ENCODE assay signal across 8 cellular contexts in the genomic region with DNA sequence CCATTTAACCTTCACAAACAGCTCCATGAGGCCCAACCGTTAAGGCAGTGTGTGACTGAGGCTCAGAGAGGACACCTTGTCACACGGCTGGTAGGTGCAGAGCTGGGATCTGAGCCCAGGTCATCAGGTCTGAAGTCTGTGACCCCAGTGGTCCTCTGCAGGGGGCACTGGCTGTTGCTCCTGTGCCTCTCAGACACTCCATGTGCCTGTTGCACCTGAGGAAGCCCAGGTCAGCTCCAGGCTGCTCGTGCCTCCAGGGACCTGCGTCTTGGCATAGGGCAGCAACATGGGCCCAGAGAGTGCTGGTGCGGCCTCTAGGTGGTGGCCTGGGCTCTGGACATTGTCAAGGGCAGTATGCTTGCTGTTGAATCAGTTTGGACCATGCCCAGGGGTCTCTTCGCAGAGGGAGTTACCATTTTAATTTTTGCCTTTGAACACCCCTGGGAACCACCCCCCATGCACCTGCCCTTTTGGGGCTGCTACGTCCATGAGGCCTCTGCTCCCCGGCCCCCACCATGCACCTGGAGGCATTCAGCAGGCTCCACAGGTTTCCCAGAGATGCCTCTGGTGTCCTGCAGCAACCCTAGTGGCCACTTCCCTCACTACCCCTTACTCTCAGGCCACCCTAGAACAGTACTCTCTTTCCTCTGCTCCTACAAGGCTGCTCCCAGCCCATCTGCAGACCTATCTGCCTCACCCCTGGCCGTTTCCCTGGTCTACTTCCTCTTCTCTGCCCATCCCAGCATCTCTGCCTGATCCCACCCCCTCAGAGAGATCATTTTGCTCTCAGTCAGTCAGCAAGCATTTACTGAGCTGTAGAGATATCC. TPM values are rescaled to one million over a fixed set of nuclear protein-coding genes. Genes with fewer than 3 reads are reported as not detected.
DNase-seq lines count a peak whose midpoint lies in the region; ATAC-seq and TF ChIP-seq lines count a peak whose summit lies in the region.

No MANE protein-coding gene starts in this region.

- H3K9me3 ChIP-seq in Loucy (ENCODE audit: insufficient read depth, low read depth, low read length) = no peaks in the 10 kb centered on the region
- no peaks in the 10 kb centered on the region for H3K9me3 ChIP-seq in vagina

- H3K27ac Mint-ChIP-seq in activated naive CD8-positive, alpha-beta T cell treated with anti-CD3 and anti-CD28 coated beads, Interleukin-2, amount 10 ng/mL, durations not matched to agents 7 days and 5 days = peak overlapping the region; percentile 85
- peak overlapping the region in 9 of 10 donors; percentile 56 to 89 (median 77) for H3K27ac Mint-ChIP-seq in naive thymus-derived CD8-positive, alpha-beta T cell

- peaks cover 17% of the 10 kb centered on the region for H3F3A ChIP-seq in Loucy (ENCODE audit: low read depth)

- no peak overlapping the region for H2AFZ ChIP-seq in Loucy (ENCODE audit: low read length)

- no peaks in the 10 kb centered on the region for H3K9me2 ChIP-seq in Loucy (replicated peaks; ENCODE audit: low read depth, low read length)

- H3K79me2 ChIP-seq in Loucy (ENCODE audit: insufficient read depth, low read length) = peaks cover 20% of the 10 kb centered on the region

- H3K27ac ChIP-seq in vagina = no peak overlapping the region

- H3K36me3 ChIP-seq in Loucy (ENCODE audit: insufficient read depth, low read length) (no peaks in the 10 kb centered on the region), vagina (no peaks in the 10 kb centered on the region)

- H3K4me1 Mint-ChIP-seq in activated naive CD8-positive, alpha-beta T cell treated with anti-CD3 and anti-CD28 coated beads, Interleukin-2, amount 10 ng/mL, durations not matched to agents 7 days and 5 days = peaks cover 49% of the 10 kb centered on the region
- H3K4me1 Mint-ChIP-seq in naive thymus-derived CD8-positive, alpha-beta T cell = peaks cover 20 to 55% (median 54%) of the 10 kb centered on the region in 4 donors

- peak overlapping the region; percentile 92 for H3K9ac ChIP-seq in Loucy (ENCODE audit: low read depth, low read length, poor library complexity, severe bottlenecking)

- POLR2A ChIA-PET in activated naive CD8-positive, alpha-beta T cell treated with anti-CD3 and anti-CD28 coated beads, Interleukin-2, amount 10 ng/mL, durations not matched to agents 7 days and 5 days (lab: Charles Lee) = interaction anchor here (1.0 to 1.8 kb wide), 5 partner anchors 12 to 246 kb away, joined by 3 to 6 read pairs (median 5); a partner anchor contains a TSS
- POLR2A ChIA-PET in naive thymus-derived CD8-positive, alpha-beta T cell (lab: Charles Lee) = interaction anchor here (1.0 to 2.0 kb wide), 2 partner anchors 12 to 16 kb away, joined by 3 to 11 read pairs; no protein-coding TSS in a partner anchor

- peaks cover 78% of the 10 kb centered on the region for H3K4me1 ChIP-seq in Loucy (ENCODE audit: insufficient read depth, low read length, poor library complexity, severe bottlenecking)
- peaks cover 47% of the 10 kb centered on the region for H3K4me1 ChIP-seq in vagina

- no peaks in the 10 kb centered on the region for H3K27me3 Mint-ChIP-seq in activated naive CD8-positive, alpha-beta T cell treated with anti-CD3 and anti-CD28 coated beads, Interleukin-2, amount 10 ng/mL, durations not matched to agents 7 days and 5 days
- no peaks in the 10 kb centered on the region for H3K27me3 Mint-ChIP-seq in naive thymus-derived CD8-positive, alpha-beta T cell

- peak; percentile 58 for TF ChIP-seq CTCF in Loucy (conservative IDR thresholded peaks at IDR 0.05; ENCODE audit: low read length)
- no peak for TF ChIP-seq CTCF in vagina (IDR thresholded peaks at IDR 0.05)

- no peaks in the 10 kb centered on the region for H3K9me3 Mint-ChIP-seq in activated naive CD8-positive, alpha-beta T cell treated with anti-CD3 and anti-CD28 coated beads, Interleukin-2, amount 10 ng/mL, durations not matched to agents 7 days and 5 days
- H3K9me3 Mint-ChIP-seq in naive thymus-derived CD8-positive, alpha-beta T cell = no peaks in the 10 kb centered on the region

- H3K27me3 ChIP-seq in Loucy (ENCODE audit: insufficient read depth, low read length, poor library complexity, severe bottlenecking) (no peaks in the 10 kb centered on the region), vagina (no peaks in the 10 kb centered on the region)

- H4K20me1 ChIP-seq in Loucy (ENCODE audit: insufficient read depth, low read length, poor library complexity, severe bottlenecking) = no peaks in the 10 kb centered on the region

- H3K4me3 ChIP-seq in Loucy (ENCODE audit: low read length, poor library complexity, severe bottlenecking) (peak overlapping the region; percentile 68), vagina (no peak overlapping the region)

- peak overlapping the region; percentile 1 for H3K4me3 Mint-ChIP-seq in activated naive CD8-positive, alpha-beta T cell treated with anti-CD3 and anti-CD28 coated beads, Interleukin-2, amount 10 ng/mL, durations not matched to agents 7 days and 5 days
- peak overlapping the region in 5 of 10 donors; percentile 36 to 49 (median 37) for H3K4me3 Mint-ChIP-seq in naive thymus-derived CD8-positive, alpha-beta T cell

- H3K36me3 Mint-ChIP-seq in activated naive CD8-positive, alpha-beta T cell treated with anti-CD3 and anti-CD28 coated beads, Interleukin-2, amount 10 ng/mL, durations not matched to agents 7 days and 5 days = no peaks in the 10 kb centered on the region
- H3K36me3 Mint-ChIP-seq in naive thymus-derived CD8-positive, alpha-beta T cell = no peaks in the 10 kb centered on the region

- H3K4me2 ChIP-seq in Loucy (ENCODE audit: low read depth, low read length, poor library complexity, severe bottlenecking) = peak overlapping the region; percentile 90

- DNase-seq in GDM1 (lab: John Stamatoyannopoulos, UW) (peak; percentile 72), vagina (ENCODE audit: extremely low spot score in 2 of 2) (no peak)
- peak; percentile 34 for DNase-seq in activated naive CD8-positive, alpha-beta T cell treated with anti-CD3 and anti-CD28 coated beads, Interleukin-2, amount 10 ng/mL, durations not matched to agents 7 days and 5 days
- no peak for DNase-seq in naive thymus-derived CD8-positive, alpha-beta T cell
- DNase-seq in stimulated activated CD4-positive, alpha-beta T cell treated with anti-CD3 and anti-CD28 coated beads, Interleukin-4, amount 100 ng/mL, for 24 hours = no peak

- no peak for TF ChIP-seq POLR2A in vagina (IDR thresholded peaks at IDR 0.05)

- intact Hi-C loops in vagina (cut with DNase I) = no loop called here

- ATAC-seq in activated naive CD8-positive, alpha-beta T cell treated with anti-CD3 and anti-CD28 coated beads, Interleukin-2, amount 10 ng/mL, durations not matched to agents 7 days and 5 days (ENCODE audit: low read depth) = no peak
- ATAC-seq in naive thymus-derived CD8-positive, alpha-beta T cell = no peak
- ATAC-seq in HG03520 (IDR thresholded peaks at IDR 0.05; ENCODE audit: unreplicated experiment) = no peak
- no peak for ATAC-seq in GM21825 (IDR thresholded peaks at IDR 0.05; ENCODE audit: unreplicated experiment)

RNA-seq across cellular contexts. Expression of a gene that starts 25.2 kb away (rescaled TPM):
- not detected for total RNA-seq in activated naive CD8-positive, alpha-beta T cell treated with anti-CD3 and anti-CD28 coated beads, Interleukin-2, amount 10 ng/mL, durations not matched to agents 7 days and 5 days
- total RNA-seq in naive thymus-derived CD8-positive, alpha-beta T cell = not detected
- not detected for polyA plus RNA-seq in naive thymus-derived CD8-positive, alpha-beta T cell
- not detected for total RNA-seq in vagina

RNA-seq across cellular contexts. Expression of a gene that starts 48.1 kb away (rescaled TPM):
- total RNA-seq in activated naive CD8-positive, alpha-beta T cell treated with anti-CD3 and anti-CD28 coated beads, Interleukin-2, amount 10 ng/mL, durations not matched to agents 7 days and 5 days = 1 to 10 TPM; 5.0 TPM
- 10 to 100 TPM; 10.7 to 13.2 TPM for total RNA-seq in naive thymus-derived CD8-positive, alpha-beta T cell
- 10 to 100 TPM; 60.0 to 96.3 (median 62.1) TPM for polyA plus RNA-seq in naive thymus-derived CD8-positive, alpha-beta T cell
- 199 TPM for total RNA-seq in vagina

Comparison
In these comparisons a context has a peak if more than half of its experiments do, and no peak if none do; other contexts are left out.
1. DNase-seq: peak in GDM1 (single experiment) and activated naive CD8-positive, alpha-beta T cell treated with anti-CD3 and anti-CD28 coated beads, Interleukin-2, amount 10 ng/mL, durations not matched to agents 7 days and 5 days (single experiment); none in naive thymus-derived CD8-positive, alpha-beta T cell (0 of 10), vagina (0 of 2) and stimulated activated CD4-positive, alpha-beta T cell treated with anti-CD3 and anti-CD28 coated beads, Interleukin-4, amount 100 ng/mL, for 24 hours (single experiment).
2. RNA of a gene that starts 48.1 kb away (total RNA-seq): 199 TPM in vagina (single experiment); 10.7 to 13.2 TPM in naive thymus-derived CD8-positive, alpha-beta T cell and 5.0 TPM in activated naive CD8-positive, alpha-beta T cell treated with anti-CD3 and anti-CD28 coated beads, Interleukin-2, amount 10 ng/mL, durations not matched to agents 7 days and 5 days; every median in the first group is over 10 times any median in the second.